Comparison of ENCODE assay signal across 11 cellular contexts in genomic region chr19:36256853-36257511, GRCh38. TPM values are rescaled to one million over a fixed set of nuclear protein-coding genes. Genes with fewer than 3 reads are reported as not detected.
A peak's percentile ranks its signal among the peaks of the same experiment; 100 is the strongest.
DNase-seq lines count a peak whose midpoint lies in the region; ATAC-seq and TF ChIP-seq lines count a peak whose summit lies in the region.
"Had no signal": no experiment of that assay in that cellular context is flagged by ENCODE, and none has a peak within 500 bp of the region (broad histone marks: within the 10 kb centered on the region; RNA-seq: fewer than 3 reads in every experiment).

No MANE protein-coding gene starts in this region.

- intact Hi-C loops in heart left ventricle (cut with DNase I) = no loop called here
- intact Hi-C loops in Right ventricle myocardium inferior (cut with DNase I) = no loop called here

- H3K4me2 ChIP-seq in parathyroid adenoma (ENCODE audit: low read length) = peak overlapping the region; percentile 91

- no peak for TF ChIP-seq CTCF in heart left ventricle (IDR thresholded peaks at IDR 0.05)
- no peak for TF ChIP-seq CTCF in fibroblast of mammary gland (conservative IDR thresholded peaks at IDR 0.05; ENCODE audit: control insufficient read depth, insufficient read depth, low read depth, low read length)
- TF ChIP-seq CTCF in parathyroid adenoma (IDR thresholded peaks at IDR 0.05) = no peak

- no peak for TF ChIP-seq POLR2A in heart left ventricle (IDR thresholded peaks at IDR 0.05)

- no peaks in the 10 kb centered on the region for H3K79me2 ChIP-seq in parathyroid adenoma

- H3K9me3 ChIP-seq in heart left ventricle (peaks cover 0 to 6% (median 0%) of the 10 kb centered on the region in 12 donors), parathyroid adenoma (ENCODE audit: control insufficient read depth, low read length) (no peaks in the 10 kb centered on the region)

- H3K4me1 ChIP-seq in heart left ventricle = peaks cover 0 to 10% (median 0%) of the 10 kb centered on the region in 12 donors
- H3K4me1 ChIP-seq in parathyroid adenoma = no peaks in the 10 kb centered on the region

- H3K4me3 ChIP-seq in heart left ventricle = peak overlapping the region; percentile 39 to 83 (median 66)
- peak overlapping the region; percentile 42 for H3K4me3 ChIP-seq in fibroblast of mammary gland (ENCODE audit: control insufficient read depth, low read depth, low read length)
- peak overlapping the region; percentile 56 for H3K4me3 ChIP-seq in parathyroid adenoma (ENCODE audit: low read depth, low read length)

- no peaks in the 10 kb centered on the region for H3K36me3 ChIP-seq in heart left ventricle
- no peaks in the 10 kb centered on the region for H3K36me3 ChIP-seq in parathyroid adenoma (ENCODE audit: control insufficient read depth, insufficient read depth, low read length)

- ATAC-seq in heart left ventricle (peak in 2 of 4 donors; percentile 42 to 43), Right ventricle myocardium inferior (no peak), HG02610 (IDR thresholded peaks at IDR 0.05; ENCODE audit: unreplicated experiment) (no peak)
- ATAC-seq: HCT116 had no signal

- DNase-seq in heart left ventricle (no peak), Right ventricle myocardium inferior (ENCODE audit: missing footprints) (no peak), fibroblast of mammary gland (ENCODE audit: low read depth) (no peak), DMS153 treated with DMSO at 0.1 percent for 48 hours (lab: John Stamatoyannopoulos, UW; ENCODE audit: unreplicated experiment) (no peak), NCI-H1105 treated with DMSO at 0.1 percent for 48 hours (lab: John Stamatoyannopoulos, UW) (no peak), NCI-H187 treated with DMSO at 0.1 percent for 48 hours (lab: John Stamatoyannopoulos, UW) (no peak)
- DNase-seq: NCI-H1694 treated with DMSO at 0.1 percent for 48 hours had no signal

- no peak overlapping the region for H2AFZ ChIP-seq in parathyroid adenoma

- H3K27ac ChIP-seq in heart left ventricle = peak overlapping the region in 3 of 12 donors; percentile 32 to 52 (median 49)
- H3K27ac ChIP-seq in parathyroid adenoma = no peak overlapping the region
- H3K27ac ChIP-seq: RWPE1 had no signal

- 37 to 63% (median 56%) methylated on average over 40 to 42 of the region's 42 CpGs for WGBS in heart left ventricle, 4 donors

- no peak overlapping the region for H3K9ac ChIP-seq in parathyroid adenoma

- H3K27me3 ChIP-seq in heart left ventricle = no peaks in the 10 kb centered on the region
- H3K27me3 ChIP-seq in parathyroid adenoma (ENCODE audit: control insufficient read depth, insufficient read depth, low read length) = no peaks in the 10 kb centered on the region

RNA-seq across cellular contexts. Expression of gene ZNF146, which starts 42.1 kb away (rescaled TPM):
- total RNA-seq in heart left ventricle (10 to 100 TPM; 28.2 to 53.7 (median 35.1) TPM), Right ventricle myocardium inferior (34.3 TPM)
- 10 to 100 TPM; 14.1 to 41.1 TPM for polyA plus RNA-seq in heart left ventricle

RNA-seq across cellular contexts. Expression of gene ZNF565, which starts 42.5 kb away (rescaled TPM):
- total RNA-seq in heart left ventricle = 1 to 10 TPM; 2.3 to 4.3 (median 3.0) TPM
- polyA plus RNA-seq in heart left ventricle = 1 to 10 TPM; 2.6 to 3.6 TPM
- total RNA-seq in Right ventricle myocardium inferior = 4.6 TPM
